8 cellular contexts compared by ENCODE assay signal in genomic region chr6:116370328-116370716, GRCh38. TPM values are rescaled to one million over a fixed set of nuclear protein-coding genes. Genes with fewer than 3 reads are reported as not detected.
DNase-seq lines count a peak whose midpoint lies in the region; TF ChIP-seq lines count a peak whose summit lies in the region.

No MANE protein-coding gene starts in this region.

- peak overlapping the region; percentile 50 for H3K4me3 ChIP-seq in Caco-2 (ENCODE audit: low read depth, low read length)
- H3K4me3 ChIP-seq in HUES6 (ENCODE audit: low read depth, low read length), result peak overlapping the region; percentile 93
- peak overlapping the region; percentile 85 to 88 for H3K4me3 ChIP-seq in cardiac fibroblast (replicated peaks in 1 of 2; ENCODE audit: low read depth in 2 of 2, low read length in 2 of 2)
- H3K4me3 ChIP-seq in mesodermal cell (ENCODE audit: extremely low read depth, insufficient read depth, low read length, poor library complexity, severe bottlenecking), result peak overlapping the region; percentile 79
- H3K4me3 ChIP-seq in urinary bladder (ENCODE audit: low read depth, low read length), result peak overlapping the region; percentile 74

- H3K27ac ChIP-seq in HUES6 (ENCODE audit: low read depth, low read length), result peak overlapping the region; percentile 89; the same call in 1 of the 2 replicates
- peak overlapping the region; percentile 93 for H3K27ac ChIP-seq in mesodermal cell (ENCODE audit: low read depth, low read length, severe bottlenecking)
- peak overlapping the region; percentile 94 for H3K27ac ChIP-seq in urinary bladder (ENCODE audit: low read depth)

- no TSS peak for BruUV-seq in Caco-2 (replicated peaks; lab: Mats Ljungman, UMichigan)

- H3K4me3 Mint-ChIP-seq in Caco-2 (ENCODE audit: unreplicated experiment), result peak overlapping the region; percentile 70

- no peaks in the 10 kb centered on the region for H3K9me3 Mint-ChIP-seq in Caco-2 (ENCODE audit: unreplicated experiment)

- H3K27me3 ChIP-seq in Caco-2 (replicated peaks; ENCODE audit: control insufficient read depth, insufficient read depth, low read length) (no peaks in the 10 kb centered on the region; the same call in 1 of the 2 replicates), HUES6 (ENCODE audit: control insufficient read depth, insufficient read depth, low read length) (no peaks in the 10 kb centered on the region)

- 2 to 11% methylated on average over 4 to 15 of the region's 18 CpGs for WGBS in mesodermal cell (ENCODE audit: insufficient coverage in 2 of 2), 2 experiments
- 1% methylated on average over 18 of the region's 18 CpGs for WGBS in urinary bladder

- no peak for TF ChIP-seq CTCF in Caco-2 (IDR thresholded peaks at IDR 0.05; ENCODE audit: insufficient read depth in 1 of 2, low read depth in 1 of 2, low read length in 1 of 2, severe bottlenecking in 1 of 2, unreplicated experiment in 1 of 2)
- no peak for TF ChIP-seq CTCF in cardiac fibroblast (IDR thresholded peaks at IDR 0.05; ENCODE audit: low read depth, low read length)
- no peak for TF ChIP-seq CTCF in GM10266 (IDR thresholded peaks at IDR 0.05; ENCODE audit: control insufficient read depth, insufficient read depth, low read depth, missing control alignments)

- H3K9me3 ChIP-seq in Caco-2, result no peaks in the 10 kb centered on the region
- H3K9me3 ChIP-seq in HUES6 (ENCODE audit: control insufficient read depth, insufficient read depth, low read depth, low read length), result no peaks in the 10 kb centered on the region
- no peaks in the 10 kb centered on the region for H3K9me3 ChIP-seq in mesodermal cell (ENCODE audit: control insufficient read depth, low read length)

- in situ Hi-C loops in ACHN (cut with HindIII; ENCODE audit: low pct_ligation_motif_present, low pct_unique_long_range_greater_than_20kb, low sequenced_read_pairs), result no loop called here

- H3K27me3 Mint-ChIP-seq in Caco-2 (ENCODE audit: insufficient read depth, unreplicated experiment), result peaks cover 11% of the 10 kb centered on the region

- no peaks in the 10 kb centered on the region for H3K4me1 Mint-ChIP-seq in Caco-2 (ENCODE audit: low read depth, unreplicated experiment)

- CTCF ChIA-PET in Caco-2 (lab: Charles Lee), result no interaction called here

- DNase-seq in Caco-2 (peak in 1 of 2 experiments; percentile 5), cardiac fibroblast (ENCODE audit: low read depth in 2 of 2) (no peak), UCSD-AML1 (lab: John Stamatoyannopoulos, UW; ENCODE audit: unreplicated experiment) (no peak), ACHN (no peak), GM10266 (ENCODE audit: extremely low spot score) (no peak)

- intact Hi-C loops in Caco-2 (cut with micrococcal nuclease; ENCODE audit: unreplicated experiment), result no loop called here

- 0 out of 2 replicates have a peak, but pooled peaks cover 6% of the 10 kb centered on the region for H3K4me1 ChIP-seq in Caco-2
- H3K4me1 ChIP-seq in HUES6 (ENCODE audit: control insufficient read depth, insufficient read depth, low read length), result peaks cover 7% of the 10 kb centered on the region
- H3K4me1 ChIP-seq in mesodermal cell (ENCODE audit: control insufficient read depth, insufficient read depth, low read length, poor library complexity, severe bottlenecking), result peaks cover 5% of the 10 kb centered on the region
- no peaks in the 10 kb centered on the region for H3K4me1 ChIP-seq in urinary bladder (ENCODE audit: insufficient read depth)

- H3K36me3 ChIP-seq in Caco-2 (ENCODE audit: control insufficient read depth, insufficient read depth, low read length), result no peaks in the 10 kb centered on the region
- no peaks in the 10 kb centered on the region for H3K36me3 ChIP-seq in HUES6 (ENCODE audit: control insufficient read depth, insufficient read depth, low read length)
- H3K36me3 ChIP-seq in mesodermal cell (ENCODE audit: control insufficient read depth, insufficient read depth, low read length), result no peaks in the 10 kb centered on the region
- H3K36me3 ChIP-seq in urinary bladder (ENCODE audit: insufficient read depth), result no peaks in the 10 kb centered on the region

- peak overlapping the region; percentile 77 for H3K9ac ChIP-seq in HUES6 (ENCODE audit: low read length)

- no peak overlapping the region for H3K27ac Mint-ChIP-seq in Caco-2 (ENCODE audit: unreplicated experiment)

- POLR2A ChIA-PET in Caco-2 (lab: Charles Lee), result no interaction called here

- H3K36me3 Mint-ChIP-seq in Caco-2 (ENCODE audit: insufficient read depth, unreplicated experiment), result no peaks in the 10 kb centered on the region

RNA-seq across cellular contexts. Expression of gene DSE, which starts 0.4 kb away (rescaled TPM):
- total RNA-seq in Caco-2 (2022), result 2.8 and 3.4 TPM in 2 replicates
- 30.7 TPM for polyA plus RNA-seq in mesodermal cell (2013, experiment 1 of 2)
- polyA plus RNA-seq in mesodermal cell (2013, experiment 2 of 2), result 33.3 TPM
- total RNA-seq in urinary bladder, result 76.5 TPM
- polyA plus RNA-seq in urinary bladder, result 18.4 TPM

Comparison
In these comparisons a context has a peak if more than half of its experiments do, and no peak if none do; other contexts are left out.
1. RNA of gene DSE, which starts 0.4 kb away (total RNA-seq): 76.5 TPM in urinary bladder (single experiment); 2.8 to 3.4 TPM in Caco-2; every median in the first group is over 10 times any median in the second.
2. Peak in every context shown above with its lines, with median percentiles within 50 percentile points of each other: H3K4me3 ChIP-seq and H3K27ac ChIP-seq.